In the genomic region with DNA sequence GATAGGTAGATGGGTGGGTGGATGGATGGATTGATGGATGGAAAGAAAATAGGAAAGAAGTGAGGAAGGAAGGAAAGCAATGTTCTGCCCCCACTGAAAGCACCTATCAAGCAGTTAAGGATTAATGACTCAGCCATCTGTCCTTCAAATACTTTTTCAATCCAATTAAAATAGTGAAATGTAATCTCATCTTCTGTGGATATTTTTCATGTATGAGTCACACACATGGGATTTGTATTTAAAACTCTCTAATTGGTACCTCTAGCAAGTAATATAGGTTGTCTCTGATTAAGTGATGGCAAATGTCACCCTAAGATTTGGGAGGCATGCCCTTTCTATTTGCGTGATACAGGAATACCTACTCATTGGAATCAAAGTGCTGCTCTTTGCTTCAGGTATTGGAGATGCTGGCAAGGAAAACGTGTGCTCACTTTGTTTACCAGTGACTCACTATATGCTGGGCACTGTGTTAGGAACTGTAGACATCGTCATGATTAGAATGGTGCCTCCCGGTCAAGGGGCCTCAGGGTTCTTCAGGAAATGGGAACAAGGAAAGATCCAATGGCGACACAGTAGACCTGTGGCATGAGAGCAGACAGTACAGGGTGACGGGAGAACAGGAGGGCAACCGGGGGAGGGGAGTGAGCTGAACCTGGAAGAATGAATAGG, we compare ENCODE assay signal across 26 cellular contexts.
DNase-seq lines count a peak whose midpoint lies in the region; TF ChIP-seq lines count a peak whose summit lies in the region.
"Had no signal": no experiment of that assay in that cellular context is flagged by ENCODE, and none has a peak within 500 bp of the region (broad histone marks: within the 10 kb centered on the region; RNA-seq: fewer than 3 reads in every experiment).

No MANE protein-coding gene starts in this region.

- no peak overlapping the region for H3K27ac Mint-ChIP-seq in neural progenitor cell
- H3K27ac Mint-ChIP-seq: activated naive CD8-positive, alpha-beta T cell treated with anti-CD3 and anti-CD28 coated beads, Interleukin-2, amount 10 ng/mL, durations not matched to agents 7 days and 5 days; activated T-helper 1 cell treated with anti-CD3 and anti-CD28 coated beads, Interleukin-12 subunit alpha, Interleukin-12 subunit beta, Interleukin-2, Interleukin-4 antibody, amounts not matched to agents 30 ng/mL and 10 ng/mL and 1 ng/mL, durations not matched to agents 14 hours and 24 hours and 36 hours; IgD-negative memory B cell; immature natural killer cell; naive B cell; T-helper 2 cell treated with Interferon-gamma antibody and Interleukin-4, amounts not matched to agents 5 μg/mL and 100 μg/mL, for 36 hours had no signal

- intact Hi-C loops in esophagus muscularis mucosa (cut with DNase I), result no loop called here
- intact Hi-C loops in spleen (cut with DNase I; ENCODE audit: low total_unique reads), result no loop called here

- DNase-seq in DMS53 (lab: John Stamatoyannopoulos, UW) (peak; percentile 49), DMS53 treated with DMSO at 0.1 percent for 48 hours (lab: John Stamatoyannopoulos, UW; ENCODE audit: unreplicated experiment) (no peak), RWPE1 (ENCODE audit: low spot score) (peak; percentile 49), esophagus muscularis mucosa (ENCODE audit: extremely low spot score) (peak; percentile 85), neural progenitor cell (ENCODE audit: low spot score) (no peak), spleen (no peak), mesenchymal stem cell (no peak)
- no peak for DNase-seq in activated effector memory CD4-positive, alpha-beta T cell treated with anti-CD3 and anti-CD28 coated beads, Interleukin-2, amount 50 U/mL, for 16 hours
- DNase-seq: 8988T; activated naive CD8-positive, alpha-beta T cell treated with anti-CD3 and anti-CD28 coated beads, Interleukin-2, amount 10 ng/mL, durations not matched to agents 7 days and 5 days; DND-41; dorsolateral prefrontal cortex; immature natural killer cell; naive B cell; NCI-H2081; NCI-H526; ovary; stimulated activated CD4-positive, alpha-beta T cell treated with anti-CD3 and anti-CD28 coated beads, Interleukin-4, amount 100 ng/mL, for 4 hours had no signal

- H3K4me2 ChIP-seq in neural progenitor cell, result no peak overlapping the region
- no peak overlapping the region for H3K4me2 ChIP-seq in mesenchymal stem cell (ENCODE audit: low read length, poor library complexity, severe bottlenecking)
- H3K4me2 ChIP-seq: BLaER1 had no signal

- H3K4me3 Mint-ChIP-seq in neural progenitor cell, result no peak overlapping the region
- H3K4me3 Mint-ChIP-seq: activated naive CD8-positive, alpha-beta T cell treated with anti-CD3 and anti-CD28 coated beads, Interleukin-2, amount 10 ng/mL, durations not matched to agents 7 days and 5 days; activated T-helper 1 cell treated with anti-CD3 and anti-CD28 coated beads, Interleukin-12 subunit alpha, Interleukin-12 subunit beta, Interleukin-2, Interleukin-4 antibody, amounts not matched to agents 30 ng/mL and 10 ng/mL and 1 ng/mL, durations not matched to agents 14 hours and 24 hours and 36 hours; IgD-negative memory B cell; immature natural killer cell; naive B cell; T-helper 2 cell treated with Interferon-gamma antibody and Interleukin-4, amounts not matched to agents 5 μg/mL and 100 μg/mL, for 36 hours had no signal

- no peak overlapping the region for H3K4ac ChIP-seq in mesenchymal stem cell (ENCODE audit: low read depth in 1 of 2, low read length in 2 of 2)

- H3K36me3 Mint-ChIP-seq in neural progenitor cell, result no peaks in the 10 kb centered on the region
- H3K36me3 Mint-ChIP-seq: activated naive CD8-positive, alpha-beta T cell treated with anti-CD3 and anti-CD28 coated beads, Interleukin-2, amount 10 ng/mL, durations not matched to agents 7 days and 5 days; IgD-negative memory B cell; immature natural killer cell; naive B cell had no signal

- H2BK120ac ChIP-seq in mesenchymal stem cell (ENCODE audit: low read depth, low read length), result no peak overlapping the region

- 84% methylated on average over 7 of the region's 7 CpGs for WGBS in esophagus muscularis mucosa
- 80 to 91% (median 85%) methylated on average over 7 of the region's 7 CpGs for WGBS in spleen, 5 donors
- WGBS in mesenchymal stem cell, result 78% methylated on average over 7 of the region's 7 CpGs

- H3K4me1 Mint-ChIP-seq in neural progenitor cell, result peaks cover 8% of the 10 kb centered on the region
- H3K4me1 Mint-ChIP-seq: activated naive CD8-positive, alpha-beta T cell treated with anti-CD3 and anti-CD28 coated beads, Interleukin-2, amount 10 ng/mL, durations not matched to agents 7 days and 5 days; IgD-negative memory B cell; immature natural killer cell; naive B cell had no signal

- H3K18ac ChIP-seq in mesenchymal stem cell (ENCODE audit: low read depth in 1 of 2, low read length in 2 of 2), result no peak overlapping the region

- H3F3A ChIP-seq in neural progenitor cell (ENCODE audit: low read depth), result no peaks in the 10 kb centered on the region

- no peak overlapping the region for H4K91ac ChIP-seq in mesenchymal stem cell (ENCODE audit: low read length)

- TF ChIP-seq POLR2A in esophagus muscularis mucosa (IDR thresholded peaks at IDR 0.05; ENCODE audit: low read depth) (no peak), spleen (IDR thresholded peaks at IDR 0.05) (no peak)

- peaks cover 2% of the 10 kb centered on the region for H3K27me3 Mint-ChIP-seq in neural progenitor cell (ENCODE audit: insufficient read depth, low read depth)

- no peak overlapping the region for H2BK12ac ChIP-seq in mesenchymal stem cell (ENCODE audit: low read length in 2 of 2)

- H2AK5ac ChIP-seq in mesenchymal stem cell (ENCODE audit: low read length, severe bottlenecking), result no peak overlapping the region

- H2BK15ac ChIP-seq in mesenchymal stem cell (ENCODE audit: low read depth, poor library complexity, severe bottlenecking), result no peak overlapping the region

- no peak overlapping the region for H4K8ac ChIP-seq in mesenchymal stem cell (ENCODE audit: low read length)

- no peaks in the 10 kb centered on the region for H3K27me3 ChIP-seq in esophagus muscularis mucosa
- no peaks in the 10 kb centered on the region for H3K27me3 ChIP-seq in neural progenitor cell
- H3K27me3 ChIP-seq in spleen (replicated peaks in 1 of 7), result no peaks in the 10 kb centered on the region
- no peaks in the 10 kb centered on the region for H3K27me3 ChIP-seq in mesenchymal stem cell (ENCODE audit: control insufficient read depth in 1 of 2, insufficient read depth in 1 of 2, low read length in 2 of 2)
- H3K27me3 ChIP-seq: BLaER1, cardiac muscle cell, dorsolateral prefrontal cortex, ovary, SJSA1 had no signal

- CTCF ChIA-PET in RWPE1 (lab: Yijun Ruan, JAX), result no interaction called here

- no peaks in the 10 kb centered on the region for H3K4me1 ChIP-seq in esophagus muscularis mucosa
- H3K4me1 ChIP-seq in neural progenitor cell, result no peaks in the 10 kb centered on the region
- H3K4me1 ChIP-seq in spleen, result no peaks in the 10 kb centered on the region
- H3K4me1 ChIP-seq in mesenchymal stem cell (ENCODE audit: control insufficient read depth, insufficient read depth, low read depth, low read length), result peaks cover 3% of the 10 kb centered on the region
- H3K4me1 ChIP-seq: BLaER1, SJSA1 had no signal

- H4K20me1 ChIP-seq in neural progenitor cell (ENCODE audit: low read depth), result no peaks in the 10 kb centered on the region
- H4K20me1 ChIP-seq: BLaER1 had no signal

- H3K9ac ChIP-seq in neural progenitor cell, result no peak overlapping the region
- no peak overlapping the region for H3K9ac ChIP-seq in mesenchymal stem cell (ENCODE audit: low read length)
- H3K9ac ChIP-seq: BLaER1 had no signal

- H3K27ac ChIP-seq in RWPE1 (no peak overlapping the region), esophagus muscularis mucosa (replicated peaks in 1 of 4) (no peak overlapping the region), neural progenitor cell (no peak overlapping the region), spleen (no peak overlapping the region), mesenchymal stem cell (ENCODE audit: low read length, poor library complexity, severe bottlenecking) (no peak overlapping the region)
- H3K27ac ChIP-seq: BLaER1, cardiac muscle cell, dorsolateral prefrontal cortex, ovary, SJSA1, skin epidermis had no signal

- H3K14ac ChIP-seq in mesenchymal stem cell (ENCODE audit: low read length in 2 of 2), result no peak overlapping the region

- H3K4me3 ChIP-seq in esophagus muscularis mucosa (no peak overlapping the region), neural progenitor cell (no peak overlapping the region), spleen (no peak overlapping the region), mesenchymal stem cell (ENCODE audit: insufficient read depth in 1 of 2, low read depth in 1 of 2, low read length in 2 of 2) (no peak overlapping the region)
- H3K4me3 ChIP-seq: BLaER1, cardiac muscle cell, dorsolateral prefrontal cortex, lung, ovary, SJSA1, skin epidermis had no signal

- TF ChIP-seq EP300 in esophagus muscularis mucosa (IDR thresholded peaks at IDR 0.05), result no peak

- TF ChIP-seq CTCF in RWPE1 (conservative IDR thresholded peaks at IDR 0.05; ENCODE audit: low read depth) (no peak), esophagus muscularis mucosa (IDR thresholded peaks at IDR 0.05) (no peak), neural progenitor cell (IDR thresholded peaks at IDR 0.05) (no peak), spleen (IDR thresholded peaks at IDR 0.05 in 8 of 11, conservative IDR thresholded peaks at IDR 0.05 in 3 of 11) (no peak)

- no peak overlapping the region for H3K23ac ChIP-seq in mesenchymal stem cell (ENCODE audit: low read length in 2 of 2)

- H2BK5ac ChIP-seq in mesenchymal stem cell (ENCODE audit: low read depth, low read length, poor library complexity, severe bottlenecking), result no peak overlapping the region

- H3K9me3 ChIP-seq in esophagus muscularis mucosa (no peaks in the 10 kb centered on the region), neural progenitor cell (ENCODE audit: low read depth) (peaks cover 3% of the 10 kb centered on the region), spleen (peaks cover 0 to 10% (median 0%) of the 10 kb centered on the region in 8 donors), mesenchymal stem cell (ENCODE audit: control insufficient read depth, low read length) (peaks cover 4% of the 10 kb centered on the region)
- H3K9me3 ChIP-seq: BLaER1, ovary, SJSA1 had no signal

- peaks cover 2% of the 10 kb centered on the region for H3K9me3 Mint-ChIP-seq in neural progenitor cell
- H3K9me3 Mint-ChIP-seq: activated naive CD8-positive, alpha-beta T cell treated with anti-CD3 and anti-CD28 coated beads, Interleukin-2, amount 10 ng/mL, durations not matched to agents 7 days and 5 days; activated T-helper 1 cell treated with anti-CD3 and anti-CD28 coated beads, Interleukin-12 subunit alpha, Interleukin-12 subunit beta, Interleukin-2, Interleukin-4 antibody, amounts not matched to agents 30 ng/mL and 10 ng/mL and 1 ng/mL, durations not matched to agents 14 hours and 24 hours and 36 hours; T-helper 2 cell treated with Interferon-gamma antibody and Interleukin-4, amounts not matched to agents 5 μg/mL and 100 μg/mL, for 36 hours had no signal

- no peak overlapping the region for H2AFZ ChIP-seq in neural progenitor cell (replicated peaks)
- no peak overlapping the region for H2AFZ ChIP-seq in mesenchymal stem cell (ENCODE audit: low read depth, low read length)

- no peaks in the 10 kb centered on the region for H3K79me2 ChIP-seq in neural progenitor cell (ENCODE audit: low read depth)

- no peaks in the 10 kb centered on the region for H3K36me3 ChIP-seq in esophagus muscularis mucosa
- H3K36me3 ChIP-seq in neural progenitor cell, result no peaks in the 10 kb centered on the region
- H3K36me3 ChIP-seq in spleen, result no peaks in the 10 kb centered on the region
- H3K36me3 ChIP-seq in mesenchymal stem cell (ENCODE audit: control insufficient read depth in 1 of 2, insufficient read depth in 2 of 2, low read depth in 1 of 2, low read length in 2 of 2), result no peaks in the 10 kb centered on the region
- H3K36me3 ChIP-seq: BLaER1, cardiac muscle cell, ovary, SJSA1 had no signal

- POLR2A ChIA-PET in RWPE1 (lab: Yijun Ruan, JAX; ENCODE audit: low non-redundant PET), result no interaction called here

- no peaks in the 10 kb centered on the region for H3K79me1 ChIP-seq in mesenchymal stem cell (replicated peaks; ENCODE audit: low read length, poor library complexity, severe bottlenecking)

Comparison
In these comparisons a context has a peak if more than half of its experiments do, and no peak if none do; other contexts are left out.
1. DNase-seq: peak in DMS53 (single experiment), RWPE1 (single experiment) and esophagus muscularis mucosa (single experiment); none in DMS53 treated with DMSO at 0.1 percent for 48 hours (single experiment), neural progenitor cell (single experiment), spleen (single experiment), mesenchymal stem cell (single experiment) and activated effector memory CD4-positive, alpha-beta T cell treated with anti-CD3 and anti-CD28 coated beads, Interleukin-2, amount 50 U/mL, for 16 hours (single experiment).